Comparison of ENCODE assay signal across 8 cellular contexts in the genomic region with DNA sequence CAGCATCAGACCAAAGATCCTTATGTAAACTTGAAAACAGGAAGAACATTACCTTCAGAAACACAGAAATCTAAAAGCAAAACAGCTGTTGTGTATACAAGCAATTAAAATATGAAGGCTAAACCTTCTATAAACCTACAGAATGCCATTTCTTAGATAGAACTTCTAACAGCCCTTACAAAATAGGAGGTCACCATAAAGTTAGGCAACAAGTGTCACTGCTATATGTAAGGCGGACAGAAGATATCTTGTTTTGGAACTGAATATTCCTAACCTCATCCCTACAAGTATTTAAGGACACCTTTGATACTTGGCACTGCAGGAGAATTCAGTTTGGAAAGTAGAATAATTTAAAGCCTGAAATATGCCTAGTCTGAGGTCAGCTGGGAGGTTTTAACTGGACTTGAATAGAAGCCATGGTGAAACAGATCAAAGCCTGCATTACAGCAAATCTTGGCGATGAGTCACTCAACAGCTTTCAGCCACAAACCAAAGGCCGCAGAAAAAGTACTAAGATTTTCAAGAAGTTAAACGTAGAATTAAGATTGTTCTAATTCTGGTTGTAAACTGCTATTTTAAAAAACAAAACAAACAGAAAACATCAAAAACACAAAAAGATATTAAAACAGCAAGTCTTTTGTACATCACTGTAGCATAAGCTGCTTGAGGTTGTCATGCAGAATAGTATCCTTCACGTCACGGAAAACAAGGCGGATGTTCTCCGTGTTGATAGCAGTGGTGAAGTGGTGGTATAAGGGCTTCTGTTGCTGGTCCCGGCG. TPM values are rescaled to one million over a fixed set of nuclear protein-coding genes. Genes with fewer than 3 reads are reported as not detected.
DNase-seq lines count a peak whose midpoint lies in the region; ATAC-seq lines count a peak whose summit lies in the region.

No MANE protein-coding gene starts in this region.

- H3K9ac ChIP-seq in mesenchymal stem cell (ENCODE audit: low read length), result peak overlapping the region; percentile 50

- no peak overlapping the region for H3K23ac ChIP-seq in mesenchymal stem cell (ENCODE audit: low read length in 2 of 2)

- no peak overlapping the region for H2AK5ac ChIP-seq in mesenchymal stem cell (ENCODE audit: low read length, severe bottlenecking)

- H2AFZ ChIP-seq in mesenchymal stem cell (ENCODE audit: low read depth, low read length), result no peak overlapping the region

- peaks cover 43 to 79% (median 67%) of the 10 kb centered on the region in 4 donors for H3K4me1 Mint-ChIP-seq in CD4-positive, CD25-positive, alpha-beta regulatory T cell
- peaks cover 54% of the 10 kb centered on the region for H3K4me1 Mint-ChIP-seq in activated naive CD8-positive, alpha-beta T cell treated with anti-CD3 and anti-CD28 coated beads for 36 hours

- no peak overlapping the region for H3K4me2 ChIP-seq in mesenchymal stem cell (ENCODE audit: low read length, poor library complexity, severe bottlenecking)

- no peaks in the 10 kb centered on the region for H3K27me3 ChIP-seq in CD4-positive, CD25-positive, alpha-beta regulatory T cell (ENCODE audit: control insufficient read depth, insufficient read depth, low read length)
- H3K27me3 ChIP-seq in mesenchymal stem cell (ENCODE audit: control insufficient read depth in 1 of 2, insufficient read depth in 1 of 2, low read length in 2 of 2), result no peaks in the 10 kb centered on the region

- DNase-seq in CD4-positive, CD25-positive, alpha-beta regulatory T cell, result peak in 2 of 3 donors; percentile 27 to 54
- DNase-seq in activated naive CD8-positive, alpha-beta T cell treated with anti-CD3 and anti-CD28 coated beads for 36 hours, result peak; percentile 28
- DNase-seq in mesenchymal stem cell (peak; percentile 88), iPS-NIHi7 (ENCODE audit: extremely low spot score) (no peak), NCI-H1417 treated with DMSO at 0.1 percent for 48 hours (lab: John Stamatoyannopoulos, UW) (no peak)

- no peak overlapping the region for H3K27ac ChIP-seq in CD4-positive, CD25-positive, alpha-beta regulatory T cell (ENCODE audit: insufficient read depth, low read length, poor library complexity, severe bottlenecking)
- no peak overlapping the region for H3K27ac ChIP-seq in mesenchymal stem cell (ENCODE audit: low read length, poor library complexity, severe bottlenecking)

- H3K9me3 Mint-ChIP-seq in CD4-positive, CD25-positive, alpha-beta regulatory T cell, result no peaks in the 10 kb centered on the region
- no peaks in the 10 kb centered on the region for H3K9me3 Mint-ChIP-seq in activated naive CD8-positive, alpha-beta T cell treated with anti-CD3 and anti-CD28 coated beads for 36 hours

- H3K4me1 ChIP-seq in CD4-positive, CD25-positive, alpha-beta regulatory T cell (ENCODE audit: control insufficient read depth, insufficient read depth, low read length, poor library complexity, severe bottlenecking), result peaks cover 25% of the 10 kb centered on the region
- peaks cover 6% of the 10 kb centered on the region for H3K4me1 ChIP-seq in mesenchymal stem cell (ENCODE audit: control insufficient read depth, insufficient read depth, low read depth, low read length)

- H4K8ac ChIP-seq in mesenchymal stem cell (ENCODE audit: low read length), result no peak overlapping the region

- H3K36me3 ChIP-seq in CD4-positive, CD25-positive, alpha-beta regulatory T cell (ENCODE audit: control insufficient read depth, insufficient read depth, low read length), result peaks cover 45% of the 10 kb centered on the region
- H3K36me3 ChIP-seq in mesenchymal stem cell (ENCODE audit: control insufficient read depth in 1 of 2, insufficient read depth in 2 of 2, low read depth in 1 of 2, low read length in 2 of 2), result peaks cover 0 to 58% of the 10 kb centered on the region in 2 experiments

- no peak overlapping the region for H2BK15ac ChIP-seq in mesenchymal stem cell (ENCODE audit: low read depth, poor library complexity, severe bottlenecking)

- peaks cover 14% of the 10 kb centered on the region for H3K79me1 ChIP-seq in mesenchymal stem cell (replicated peaks; ENCODE audit: low read length, poor library complexity, severe bottlenecking)

- H3K9me3 ChIP-seq in CD4-positive, CD25-positive, alpha-beta regulatory T cell (ENCODE audit: control insufficient read depth in 2 of 2, low read length in 2 of 2), result no peaks in the 10 kb centered on the region
- no peaks in the 10 kb centered on the region for H3K9me3 ChIP-seq in mesenchymal stem cell (ENCODE audit: control insufficient read depth, low read length)

- no peak overlapping the region for H3K14ac ChIP-seq in mesenchymal stem cell (ENCODE audit: low read length in 2 of 2)

- H2BK120ac ChIP-seq in mesenchymal stem cell (ENCODE audit: low read depth, low read length), result no peak overlapping the region

- peaks cover 33% of the 10 kb centered on the region for H3K36me3 Mint-ChIP-seq in CD4-positive, CD25-positive, alpha-beta regulatory T cell
- peaks cover 59% of the 10 kb centered on the region for H3K36me3 Mint-ChIP-seq in activated naive CD8-positive, alpha-beta T cell treated with anti-CD3 and anti-CD28 coated beads for 36 hours

- H3K18ac ChIP-seq in mesenchymal stem cell (ENCODE audit: low read depth in 1 of 2, low read length in 2 of 2), result peak overlapping the region in 1 of 2 experiments; percentile 63

- H3K4me3 Mint-ChIP-seq in CD4-positive, CD25-positive, alpha-beta regulatory T cell, result no peak overlapping the region
- H3K4me3 Mint-ChIP-seq in activated naive CD8-positive, alpha-beta T cell treated with anti-CD3 and anti-CD28 coated beads for 36 hours, result no peak overlapping the region

- peak overlapping the region; percentile 10 to 38 (median 23) for H3K27ac Mint-ChIP-seq in CD4-positive, CD25-positive, alpha-beta regulatory T cell
- H3K27ac Mint-ChIP-seq in activated naive CD8-positive, alpha-beta T cell treated with anti-CD3 and anti-CD28 coated beads for 36 hours, result no peak overlapping the region

- H2BK12ac ChIP-seq in mesenchymal stem cell (ENCODE audit: low read length in 2 of 2), result no peak overlapping the region

- no peak overlapping the region for H4K91ac ChIP-seq in mesenchymal stem cell (ENCODE audit: low read length)

- ATAC-seq in CD4-positive, CD25-positive, alpha-beta regulatory T cell (ENCODE audit: low read depth in 2 of 2), result peak in 1 of 2 donors; percentile 25
- peak; percentile 67 for ATAC-seq in HG03432 (IDR thresholded peaks at IDR 0.05; ENCODE audit: unreplicated experiment)
- ATAC-seq in GM21367 (IDR thresholded peaks at IDR 0.05; ENCODE audit: unreplicated experiment), result no peak
- ATAC-seq in GM19467 (IDR thresholded peaks at IDR 0.05; ENCODE audit: unreplicated experiment), result no peak

- peak overlapping the region; percentile 21 for H3K4me3 ChIP-seq in CD4-positive, CD25-positive, alpha-beta regulatory T cell (ENCODE audit: low read depth, low read length)
- H3K4me3 ChIP-seq in mesenchymal stem cell (ENCODE audit: insufficient read depth in 1 of 2, low read depth in 1 of 2, low read length in 2 of 2), result no peak overlapping the region

- H3K27me3 Mint-ChIP-seq in CD4-positive, CD25-positive, alpha-beta regulatory T cell, result no peaks in the 10 kb centered on the region
- no peaks in the 10 kb centered on the region for H3K27me3 Mint-ChIP-seq in activated naive CD8-positive, alpha-beta T cell treated with anti-CD3 and anti-CD28 coated beads for 36 hours

- H3K4ac ChIP-seq in mesenchymal stem cell (ENCODE audit: low read depth in 1 of 2, low read length in 2 of 2), result no peak overlapping the region

- H2BK5ac ChIP-seq in mesenchymal stem cell (ENCODE audit: low read depth, low read length, poor library complexity, severe bottlenecking), result no peak overlapping the region

- 90% methylated on average over 7 of the region's 10 CpGs for whole genome bisulfite sequencing in mesenchymal stem cell

RNA-seq across cellular contexts. Expression of a gene that starts 42.7 kb away (rescaled TPM):
- 127 TPM for total RNA-seq in CD4-positive, CD25-positive, alpha-beta regulatory T cell
- polyA plus RNA-seq in CD4-positive, CD25-positive, alpha-beta regulatory T cell, result 10 to 100 TPM; 51.4 to 58.0 (median 53.3) TPM
- total RNA-seq in activated naive CD8-positive, alpha-beta T cell treated with anti-CD3 and anti-CD28 coated beads for 36 hours, result 10 to 100 TPM; 53.8 to 54.2 TPM
- 45.4 TPM for polyA plus RNA-seq in mesenchymal stem cell (2013, experiment 1 of 2)
- 47.9 TPM for polyA plus RNA-seq in mesenchymal stem cell (2013, experiment 2 of 2)

Comparison
In these comparisons a context has a peak if more than half of its experiments do, and no peak if none do; other contexts are left out.
1. DNase-seq: peak in CD4-positive, CD25-positive, alpha-beta regulatory T cell (2 of 3), activated naive CD8-positive, alpha-beta T cell treated with anti-CD3 and anti-CD28 coated beads for 36 hours (single experiment) and mesenchymal stem cell (single experiment); none in iPS-NIHi7 (single experiment) and NCI-H1417 treated with DMSO at 0.1 percent for 48 hours (single experiment).